In genomic region chr6:15682965-15683822, GRCh38 we compare ENCODE assay signal across 17 cellular contexts. TPM values are rescaled to one million over a fixed set of nuclear protein-coding genes. Genes with fewer than 3 reads are reported as not detected.
DNase-seq lines count a peak whose midpoint lies in the region; ATAC-seq, FAIRE-seq and TF ChIP-seq lines count a peak whose summit lies in the region.
"Had no signal": no experiment of that assay in that cellular context is flagged by ENCODE, and none has a peak within 500 bp of the region (broad histone marks: within the 10 kb centered on the region; RNA-seq: fewer than 3 reads in every experiment).

No MANE protein-coding gene starts in this region.

- peak; percentile 93 for ATAC-seq in GM12878
- ATAC-seq: left lung had no signal

- H3K27ac ChIP-seq in GM12878 (ENCODE audit: control insufficient read depth, insufficient read depth) = no peak overlapping the region
- no peak overlapping the region for H3K27ac ChIP-seq in breast epithelium
- H3K27ac ChIP-seq: cardiac muscle cell, left lung had no signal

- RAD21 ChIA-PET in GM12878 (lab: Charles Lee; ENCODE audit: unreplicated experiment) = interaction anchor here (0.7 to 2.9 kb wide), 27 partner anchors 9 to 522 kb away, joined by 3 to 19 read pairs (median 6); partner anchors contain the start of genes DTNBP1 and MYLIP

- POLR2A ChIA-PET in GM12878 (lab: Charles Lee) = interaction anchor here (0.6 to 2.7 kb wide), 14 partner anchors 9 to 522 kb away, joined by 3 to 17 read pairs (median 4); partner anchors contain the start of gene DTNBP1

- TF ChIP-seq CTCF in GM12878 (IDR thresholded peaks at IDR 0.05 in 2 of 3, conservative IDR thresholded peaks at IDR 0.05 in 1 of 3; ENCODE audit: control insufficient read depth in 2 of 3, extremely low read depth in 1 of 3, insufficient read depth in 1 of 3, low read depth in 3 of 3, low read length in 3 of 3) (no peak), breast epithelium (IDR thresholded peaks at IDR 0.05) (no peak)

- H3K9me3 ChIP-seq in GM12878 (replicated peaks; ENCODE audit: control insufficient read depth, insufficient read depth, low read length) (no peaks in the 10 kb centered on the region; the same call in 2 of the 3 replicates), breast epithelium (no peaks in the 10 kb centered on the region)
- H3K9me3 ChIP-seq: left lung had no signal

- no peaks in the 10 kb centered on the region for H3K79me2 ChIP-seq in GM12878 (ENCODE audit: control insufficient read depth, insufficient read depth, low read length)

- intact Hi-C loops in GM12878 (cut with micrococcal nuclease; ENCODE audit: unreplicated experiment) (no loop called here), breast epithelium (cut with DNase I; ENCODE audit: low total_unique reads) (loop anchor here (5.0 kb wide), 1 partner anchor 1286 kb away; no protein-coding TSS in a partner anchor)

- H3K36me3 ChIP-seq in GM12878 (ENCODE audit: control insufficient read depth in 2 of 2, insufficient read depth in 2 of 2, low read length in 1 of 2) = no peaks in the 10 kb centered on the region
- no peaks in the 10 kb centered on the region for H3K36me3 ChIP-seq in breast epithelium
- H3K36me3 ChIP-seq: cardiac muscle cell, left lung had no signal

- TF ChIP-seq EP300 in GM12878 (IDR thresholded peaks at IDR 0.05; ENCODE audit: borderline replicate concordance in 1 of 2, control insufficient read depth in 1 of 2, low read depth in 2 of 2, low read length in 2 of 2) = peak; percentile 57 to 68; a peak in 3 of 4 replicates

- no peak overlapping the region for H2AFZ ChIP-seq in GM12878 (ENCODE audit: control insufficient read depth, low read depth, low read length)

- H3K4me2 ChIP-seq in GM12878 (ENCODE audit: control insufficient read depth, insufficient read depth) = no peak overlapping the region

- CTCF ChIA-PET in GM12878 (lab: Yijun Ruan, JAX) = interaction anchor here (0.8 to 3.2 kb wide), 24 partner anchors 9 to 522 kb away, joined by 3 to 17 read pairs (median 4); partner anchors contain the start of gene DTNBP1

- SMC1A ChIA-PET in GM12878 (lab: Charles Lee; ENCODE audit: uncharacterized antibody, unreplicated experiment) = interaction anchor here (0.6 to 5.8 kb wide), 36 partner anchors 9 to 731 kb away, joined by 3 to 79 read pairs (median 5); partner anchors contain the start of genes DTNBP1 and MYLIP

- DNase-seq in SKM-1 treated with dmso at 0.1 percent for 144 hours (lab: John Stamatoyannopoulos, UW; ENCODE audit: unreplicated experiment) (peak; percentile 48), SKM-1 (lab: John Stamatoyannopoulos, UW; ENCODE audit: unreplicated experiment) (no peak), MV-4-11 (lab: John Stamatoyannopoulos, UW) (peak; percentile 87), GM12878 (ENCODE audit: low read depth, low spot score) (peak; percentile 40), NCI-H2196 (lab: John Stamatoyannopoulos, UW; ENCODE audit: unreplicated experiment) (no peak), UCSD-AML1 (lab: John Stamatoyannopoulos, UW; ENCODE audit: unreplicated experiment) (no peak), breast epithelium (ENCODE audit: low spot score in 2 of 2) (no peak), NCI-H2029 treated with DMSO at 0.1 percent for 48 hours (lab: John Stamatoyannopoulos, UW) (no peak)
- DNase-seq: 8988T; activated CD4-positive, alpha-beta T cell treated with anti-CD3 and anti-CD28 coated beads for 48 hours; activated naive CD8-positive, alpha-beta T cell treated with anti-CD3 and anti-CD28 coated beads, Interleukin-2, amount 10 ng/mL, durations not matched to agents 7 days and 5 days; effector CD8-positive, alpha-beta T cell; left lung; NCI-H1105 treated with DMSO at 0.1 percent for 48 hours; NCI-H226 had no signal

- 0 out of 2 replicates have a peak, but pooled peaks cover 3% of the 10 kb centered on the region for H3K4me1 ChIP-seq in GM12878 (ENCODE audit: control insufficient read depth, insufficient read depth, low read length)
- H3K4me1 ChIP-seq in breast epithelium = no peaks in the 10 kb centered on the region
- H3K4me1 ChIP-seq: left lung had no signal

- no TSS peak for BruUV-seq in GM12878 (replicated peaks; lab: Mats Ljungman, UMichigan)

- H3K4me3 ChIP-seq in GM12878 = no peak overlapping the region
- H3K4me3 ChIP-seq in breast epithelium = no peak overlapping the region
- H3K4me3 ChIP-seq: cardiac muscle cell, left lung had no signal

- no peak for TF ChIP-seq RAD21 in GM12878 (IDR thresholded peaks at IDR 0.05; ENCODE audit: insufficient read depth, low read depth, low read length)

- FAIRE-seq in GM12878 (lab: Jason Lieb, UNC) = no peak
- FAIRE-seq: GM12892 had no signal

- in situ Hi-C loops in GM12878 (cut with MboI) = no loop called here

- no peak overlapping the region for H3K9ac ChIP-seq in GM12878 (ENCODE audit: control insufficient read depth, insufficient read depth, low read length)

- H3K27me3 ChIP-seq in GM12878 (replicated peaks in 1 of 2; ENCODE audit: control insufficient read depth in 2 of 2, insufficient read depth in 2 of 2, low read length in 1 of 2) (0 out of 4 replicates have a peak, but pooled peaks cover 0 to 3% of the 10 kb centered on the region in 2 experiments), breast epithelium (no peaks in the 10 kb centered on the region)
- H3K27me3 ChIP-seq: cardiac muscle cell, left lung had no signal

- TF ChIP-seq POLR2A in GM12878 (IDR thresholded peaks at IDR 0.05; ENCODE audit: low read depth, low read length) (no peak), breast epithelium (IDR thresholded peaks at IDR 0.05) (no peak)

- WGBS in GM12878 (ENCODE audit: insufficient coverage, insufficient replicate concordance, low lambda C conversion rate, missing lambda C conversion rate) = 42% methylated on average over 7 of the region's 7 CpGs

- no peaks in the 10 kb centered on the region for H4K20me1 ChIP-seq in GM12878 (ENCODE audit: control insufficient read depth, insufficient read depth)

TF ChIP-seq in GM12878, 131 proteins besides CTCF, POLR2A, EP300 and RAD21 (continues in another document):
- TF ChIP-seq PML (IDR thresholded peaks at IDR 0.05; ENCODE audit: low read length) = no peak
- no peak for TF ChIP-seq SMC3 (IDR thresholded peaks at IDR 0.05; ENCODE audit: borderline replicate concordance, low read length)
- no peak for TF ChIP-seq PBX3 (IDR thresholded peaks at IDR 0.05; ENCODE audit: insufficient replicate concordance, low read depth, low read length)
- 0 out of 2 replicates have a peak, but pooled peaks have one; percentile 29 for TF ChIP-seq ZBTB40 (IDR thresholded peaks at IDR 0.05; ENCODE audit: borderline replicate concordance)
- no peak for TF ChIP-seq ZBED1 (IDR thresholded peaks at IDR 0.05; ENCODE audit: borderline replicate concordance)

RNA-seq across cellular contexts. Expression of gene DTNBP1, which starts 20.4 kb away (rescaled TPM):
- total RNA-seq in GM12878 (2013; cell fraction: nucleolus; rRNA removed) = 9.8 and 14.1 TPM in 2 replicates
- total RNA-seq in GM12878 (2014; rRNA removed) (7.5 and 8.1 TPM in 2 replicates), GM12878 (2014; rRNA removed; fragmentation: Illumina TruSeq; extraction: Trizol) (7.1 and 7.4 TPM in 2 replicates), GM12878 (2021) (19.0 and 20.0 TPM in 2 replicates), breast epithelium (10 to 100 TPM; 14.6 to 22.0 (median 19.5) TPM)
- 12.6 TPM for polyA plus RNA-seq in GM12878 (2011; ENCODE audit: low read depth)
- polyA plus RNA-seq in GM12878 (2011; rRNA removed) (22.5 and 40.3 TPM in 2 replicates), GM12878 (2014; fragmentation: Illumina TruSeq; extraction: Trizol) (21.9 and 23.7 TPM in 2 replicates), GM12878 (2014; fragmentation: Nextera tagmentation; extraction: Ambion mirVana) (10 to 100 TPM; 10.9 to 20.2 TPM), GM12878 (2014; rRNA removed) (19.9 and 24.1 TPM in 2 replicates), GM12878 (2016; fragmentation: Nextera tagmentation; extraction: Ambion mirVana) (10 to 100 TPM; 26.4 to 28.0 TPM)
- polyA plus RNA-seq in GM12878 (2011; cell fraction: cytosol; rRNA removed) = 46.3 and 49.1 TPM in 2 replicates
- polyA plus RNA-seq in GM12878 (2011; cell fraction: nucleus; rRNA removed) = 24.9 and 29.5 TPM in 2 replicates
- 15.8 and 15.9 TPM in 2 replicates for polyA plus RNA-seq in GM12878 (2012)
- 27.4 and 34.4 TPM in 2 replicates for polyA minus RNA-seq in GM12878 (2011; rRNA and poly(A)+ RNA removed)
- 7.9 and 16.5 TPM in 2 replicates for polyA minus RNA-seq in GM12878 (2011; cell fraction: cytosol; rRNA and poly(A)+ RNA removed)
- polyA minus RNA-seq in GM12878 (2011; cell fraction: nucleus; rRNA and poly(A)+ RNA removed) = 10.0 and 14.9 TPM in 2 replicates

Comparison
In these comparisons a context has a peak if more than half of its experiments do, and no peak if none do; other contexts are left out.
1. DNase-seq: peak in SKM-1 treated with dmso at 0.1 percent for 144 hours (single experiment), MV-4-11 (single experiment) and GM12878 (single experiment); none in SKM-1 (single experiment), NCI-H2196 (single experiment), UCSD-AML1 (single experiment), breast epithelium (0 of 2) and NCI-H2029 treated with DMSO at 0.1 percent for 48 hours (single experiment).